In the genomic region with DNA sequence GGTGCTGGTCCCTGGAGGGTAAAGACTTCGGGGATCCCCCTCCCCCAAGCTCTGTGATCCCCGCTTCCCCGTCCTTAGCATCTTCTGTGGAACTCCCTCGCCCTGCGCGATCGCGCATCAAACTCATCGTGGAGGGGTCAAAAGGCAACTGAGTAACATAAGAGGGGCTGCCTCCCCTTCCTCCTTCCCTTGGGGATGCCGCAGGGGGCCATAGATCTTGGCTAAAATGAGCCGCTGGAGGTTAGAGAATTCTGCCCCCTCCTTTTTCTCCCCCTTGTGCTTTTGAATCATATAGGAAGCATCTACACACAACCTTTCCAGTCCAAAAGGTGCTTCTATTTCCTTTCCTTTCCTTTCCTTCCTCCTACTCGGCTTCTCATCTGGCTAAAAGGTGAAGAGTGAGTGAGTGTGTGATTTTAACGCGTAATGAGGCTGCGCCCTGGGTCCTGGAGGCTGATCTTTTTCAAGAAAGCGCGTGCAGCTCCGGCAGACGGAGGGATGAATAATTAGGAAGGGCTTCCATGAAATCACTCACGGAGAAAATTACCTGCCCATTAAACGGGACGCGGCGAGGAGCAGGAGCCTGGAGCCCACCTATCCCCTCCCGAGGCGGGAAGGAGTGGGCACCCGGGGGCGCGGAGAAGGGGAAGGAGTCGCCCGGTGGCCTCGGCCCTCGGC, we compare ENCODE assay signal across 8 cellular contexts. TPM values are rescaled to one million over a fixed set of nuclear protein-coding genes. Genes with fewer than 3 reads are reported as not detected.
A peak's percentile ranks its signal among the peaks of the same experiment; 100 is the strongest.
DNase-seq lines count a peak whose midpoint lies in the region; ATAC-seq, FAIRE-seq and TF ChIP-seq lines count a peak whose summit lies in the region.

No MANE protein-coding gene starts in this region.

- no peak for TF ChIP-seq POLR2A in GM12891 (IDR thresholded peaks at IDR 0.05; ENCODE audit: low read depth, low read length)

- no peaks in the 10 kb centered on the region for H3K4me1 Mint-ChIP-seq in activated T-cell treated with anti-CD3 and anti-CD28 coated beads, Interleukin-2, amount 50 U/mL, for 4 hours (ENCODE audit: low read depth)

- DNase-seq in DMS79 treated with DMSO at 0.1 percent for 48 hours (lab: John Stamatoyannopoulos, UW) (peak; percentile 47), NT2/D1 (ENCODE audit: low read depth, low spot score) (no peak), fibroblast of pulmonary artery (ENCODE audit: low read depth) (peak; percentile 9), osteoblast (ENCODE audit: insufficient read length, low spot score, missing footprints) (peak; percentile 38), GM12891 (ENCODE audit: insufficient read length, low spot score) (no peak)
- no peak for DNase-seq in activated CD4-positive, alpha-beta T cell treated with anti-CD3 and anti-CD28 coated beads, Interleukin-2, amount 50 U/mL, for 1 hour
- no peak for DNase-seq in activated T-cell treated with anti-CD3 and anti-CD28 coated beads, Interleukin-2, amount 50 U/mL, for 4 hours

- peak overlapping the region; percentile 68 for H2AFZ ChIP-seq in osteoblast (ENCODE audit: low read length)

- H4K20me1 ChIP-seq in osteoblast (ENCODE audit: insufficient read depth, low read length): no peaks in the 10 kb centered on the region

- H3K4me2 ChIP-seq in osteoblast (ENCODE audit: insufficient read depth, low read length): peak overlapping the region; percentile 71

- no peaks in the 10 kb centered on the region for H3K9me3 Mint-ChIP-seq in activated T-cell treated with anti-CD3 and anti-CD28 coated beads, Interleukin-2, amount 50 U/mL, for 4 hours

- peaks cover 26% of the 10 kb centered on the region for H3K27me3 Mint-ChIP-seq in activated T-cell treated with anti-CD3 and anti-CD28 coated beads, Interleukin-2, amount 50 U/mL, for 4 hours (ENCODE audit: low read depth)

- H3K36me3 ChIP-seq in NT2/D1 (ENCODE audit: insufficient read depth, insufficient read length, low read length) (no peaks in the 10 kb centered on the region), osteoblast (ENCODE audit: insufficient read depth, low read length) (no peaks in the 10 kb centered on the region)

- peak overlapping the region; percentile 71 for H3K9ac ChIP-seq in NT2/D1 (ENCODE audit: insufficient read length, low read depth)

- H3K27ac ChIP-seq in osteoblast (ENCODE audit: low read depth, low read length): no peak overlapping the region

- ATAC-seq in GM21515 (IDR thresholded peaks at IDR 0.05; ENCODE audit: unreplicated experiment): no peak
- no peak for ATAC-seq in activated T-cell treated with anti-CD3 and anti-CD28 coated beads, Interleukin-2, amount 50 U/mL, for 4 hours

- H3K4me3 ChIP-seq in NT2/D1 (ENCODE audit: insufficient read length, low read depth) (peak overlapping the region; percentile 62), fibroblast of pulmonary artery (replicated peaks; ENCODE audit: low read depth, low read length) (peak overlapping the region; percentile 38), osteoblast (ENCODE audit: insufficient read depth, low read length) (peak overlapping the region; percentile 38)

- no peaks in the 10 kb centered on the region for H3K4me1 ChIP-seq in NT2/D1 (ENCODE audit: insufficient read depth, insufficient read length)
- H3K4me1 ChIP-seq in osteoblast (ENCODE audit: insufficient read depth, low read length): peaks cover 7% of the 10 kb centered on the region

- FAIRE-seq in GM12891 (lab: Jason Lieb, UNC): no peak

- H3K27me3 ChIP-seq in NT2/D1 (ENCODE audit: insufficient read depth, insufficient read length) (peaks cover 29% of the 10 kb centered on the region), osteoblast (ENCODE audit: insufficient read depth, low read length) (peaks cover 27% of the 10 kb centered on the region)

- H3K79me2 ChIP-seq in osteoblast (ENCODE audit: insufficient read depth, low read length): no peaks in the 10 kb centered on the region

- no peak overlapping the region for H3K4me3 Mint-ChIP-seq in activated T-cell treated with anti-CD3 and anti-CD28 coated beads, Interleukin-2, amount 50 U/mL, for 4 hours

- TF ChIP-seq CTCF in fibroblast of pulmonary artery (IDR thresholded peaks at IDR 0.05; ENCODE audit: low read length, missing control alignments) (no peak), osteoblast (IDR thresholded peaks at IDR 0.05; ENCODE audit: extremely low read depth, low read depth, low read length) (no peak)

- H3K36me3 Mint-ChIP-seq in activated T-cell treated with anti-CD3 and anti-CD28 coated beads, Interleukin-2, amount 50 U/mL, for 4 hours (ENCODE audit: insufficient read depth): no peaks in the 10 kb centered on the region

- no peaks in the 10 kb centered on the region for H3K9me3 ChIP-seq in NT2/D1 (ENCODE audit: insufficient read depth, low read length)
- H3K9me3 ChIP-seq in osteoblast (ENCODE audit: low read depth, low read length): no peaks in the 10 kb centered on the region

TF ChIP-seq in GM12891, 5 proteins besides CTCF, POLR2A, EP300 and RAD21:
- TF ChIP-seq TAF1 (IDR thresholded peaks at IDR 0.05; ENCODE audit: low read depth, low read length) (no peak), POLR2AphosphoS5 (IDR thresholded peaks at IDR 0.05; ENCODE audit: low read depth, low read length) (no peak), POU2F2 (IDR thresholded peaks at IDR 0.05; ENCODE audit: low read depth, low read length) (no peak), PAX5 (IDR thresholded peaks at IDR 0.05; ENCODE audit: insufficient read depth, low read length, severe bottlenecking) (no peak)

RNA-seq across cellular contexts. Expression of gene ROBO2, which starts 0.8 kb away (rescaled TPM):
- total RNA-seq in osteoblast: under 0.01 and 0.36 TPM in 2 replicates
- total RNA-seq in activated T-cell treated with anti-CD3 and anti-CD28 coated beads, Interleukin-2, amount 50 U/mL, for 4 hours: not detected
- polyA plus RNA-seq in GM12891 (2012; ENCODE audit: low read depth, missing spikeins): 0.01 TPM

Comparison
In these comparisons a context has a peak if more than half of its experiments do, and no peak if none do; other contexts are left out.
1. DNase-seq: peak in DMS79 treated with DMSO at 0.1 percent for 48 hours (single experiment), fibroblast of pulmonary artery (single experiment) and osteoblast (single experiment); none in NT2/D1 (single experiment), activated CD4-positive, alpha-beta T cell treated with anti-CD3 and anti-CD28 coated beads, Interleukin-2, amount 50 U/mL, for 1 hour (single experiment), activated T-cell treated with anti-CD3 and anti-CD28 coated beads, Interleukin-2, amount 50 U/mL, for 4 hours (single experiment) and GM12891 (single experiment).
2. Peak in every context shown above with its lines, with median percentiles within 50 percentile points of each other: H3K4me3 ChIP-seq.